Comparison of ENCODE assay signal across 15 cellular contexts in the genomic region with DNA sequence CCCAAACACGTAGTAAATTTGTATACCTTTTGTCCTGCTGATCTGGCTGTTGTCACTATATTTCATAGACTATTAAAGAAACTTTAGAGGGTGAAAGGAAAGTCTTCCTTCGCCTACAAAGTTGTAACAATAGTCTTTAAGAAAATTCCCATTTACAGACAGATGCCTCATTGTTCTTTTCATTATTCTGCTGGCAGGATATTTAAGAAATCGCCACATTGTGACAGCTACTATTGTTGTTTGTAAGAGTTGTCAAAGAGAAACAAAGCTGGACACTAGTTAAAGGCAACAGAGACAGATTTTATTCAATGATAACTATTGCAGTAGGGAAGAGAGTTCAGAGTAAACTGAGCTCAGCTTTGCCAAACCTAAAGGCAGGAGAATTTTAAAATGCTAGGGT.
A peak's percentile ranks its signal among the peaks of the same experiment; 100 is the strongest.
DNase-seq lines count a peak whose midpoint lies in the region; ATAC-seq and TF ChIP-seq lines count a peak whose summit lies in the region.
"Had no signal": no experiment of that assay in that cellular context is flagged by ENCODE, and none has a peak within 500 bp of the region (broad histone marks: within the 10 kb centered on the region; RNA-seq: fewer than 3 reads in every experiment).

No MANE protein-coding gene starts in this region.

- no peak overlapping the region for H3K27ac Mint-ChIP-seq in endodermal cell
- H3K27ac Mint-ChIP-seq: B cell; CD8-positive, alpha-beta T cell had no signal

- 25 to 62% methylated on average over 1 to 3 of the region's 3 CpGs for WGBS in endodermal cell (ENCODE audit: insufficient coverage in 1 of 2, insufficient read length in 1 of 2), 2 experiments

- no peak overlapping the region for H3K4me3 Mint-ChIP-seq in endodermal cell
- H3K4me3 Mint-ChIP-seq: B cell; CD8-positive, alpha-beta T cell had no signal

- H3K27me3 ChIP-seq in HUES48 (ENCODE audit: control insufficient read depth, insufficient read depth, low read length) (peaks cover 32% of the 10 kb centered on the region), endodermal cell (ENCODE audit: control insufficient read depth, insufficient read depth, low read length, poor library complexity, severe bottlenecking) (no peaks in the 10 kb centered on the region)
- H3K27me3 ChIP-seq: BLaER1 treated with 17β-estradiol and CSF1 and Interleukin-3, amounts not matched to agents 10 nM and 100 nM had no signal

- H3K4me3 ChIP-seq in HUES48 (ENCODE audit: low read depth, low read length) (no peak overlapping the region; the same call in 1 of the 2 replicates), endodermal cell (ENCODE audit: low read length) (no peak overlapping the region), foreskin fibroblast (ENCODE audit: low read depth in 1 of 2, low read length in 2 of 2) (no peak overlapping the region)
- H3K4me3 ChIP-seq: BLaER1 treated with 17β-estradiol and CSF1 and Interleukin-3, amounts not matched to agents 10 nM and 100 nM; GM12878; GM23248 had no signal

- DNase-seq in endodermal cell: no peak
- DNase-seq in medulla oblongata (ENCODE audit: extremely low spot score): peak; percentile 60
- DNase-seq in putamen (ENCODE audit: low spot score): peak; percentile 11
- no peak for DNase-seq in MV-4-11 (lab: John Stamatoyannopoulos, UW)
- DNase-seq in foreskin fibroblast: no peak
- DNase-seq: Calu3; CD8-positive, alpha-beta T cell; DND-41; EL; GM23248 had no signal

- peaks cover 28% of the 10 kb centered on the region for H3K4me1 ChIP-seq in HUES48 (ENCODE audit: control insufficient read depth, insufficient read depth, low read length)
- no peaks in the 10 kb centered on the region for H3K4me1 ChIP-seq in endodermal cell (ENCODE audit: control insufficient read depth, insufficient read depth, low read length)
- H3K4me1 ChIP-seq: BLaER1 treated with 17β-estradiol and CSF1 and Interleukin-3, amounts not matched to agents 10 nM and 100 nM had no signal

- ATAC-seq in HG03565 (IDR thresholded peaks at IDR 0.05; ENCODE audit: unreplicated experiment): no peak
- ATAC-seq: CD8-positive, alpha-beta T cell; GM12878 had no signal

- H3K36me3 Mint-ChIP-seq in endodermal cell (ENCODE audit: low read depth): no peaks in the 10 kb centered on the region
- H3K36me3 Mint-ChIP-seq: CD8-positive, alpha-beta T cell had no signal

- peak overlapping the region; percentile 38 for H3K27ac ChIP-seq in HUES48 (ENCODE audit: low read depth, low read length)
- peak overlapping the region; percentile 74 for H3K27ac ChIP-seq in endodermal cell (ENCODE audit: low read depth, low read length)
- H3K27ac ChIP-seq: BLaER1 treated with 17β-estradiol and CSF1 and Interleukin-3, amounts not matched to agents 10 nM and 100 nM; GM23248 had no signal

- H3K9me3 ChIP-seq in HUES48 (ENCODE audit: control insufficient read depth, insufficient read depth, low read length): peaks cover 4% of the 10 kb centered on the region; the same call in 1 of the 2 replicates
- peaks cover 21% of the 10 kb centered on the region for H3K9me3 ChIP-seq in endodermal cell (ENCODE audit: control insufficient read depth, low read length)

- no peak for TF ChIP-seq CTCF in endodermal cell (conservative IDR thresholded peaks at IDR 0.05)
- TF ChIP-seq CTCF in foreskin fibroblast (IDR thresholded peaks at IDR 0.05; ENCODE audit: low read depth, low read length): no peak

- peaks cover 4% of the 10 kb centered on the region for H3K4me1 Mint-ChIP-seq in endodermal cell
- H3K4me1 Mint-ChIP-seq: B cell had no signal

- H3K9ac ChIP-seq in HUES48 (ENCODE audit: low read depth, low read length) (no peak overlapping the region), endodermal cell (ENCODE audit: extremely low read depth, low read length, poor library complexity, severe bottlenecking) (no peak overlapping the region)
- H3K9ac ChIP-seq: BLaER1 treated with 17β-estradiol and CSF1 and Interleukin-3, amounts not matched to agents 10 nM and 100 nM; GM23248 had no signal

- peaks cover 33% of the 10 kb centered on the region for H3K27me3 Mint-ChIP-seq in endodermal cell (ENCODE audit: insufficient read depth)
- H3K27me3 Mint-ChIP-seq: B cell had no signal

- peaks cover 16% of the 10 kb centered on the region for H3K9me3 Mint-ChIP-seq in endodermal cell

- H3K36me3 ChIP-seq in HUES48 (ENCODE audit: control insufficient read depth, insufficient read depth, low read length) (no peaks in the 10 kb centered on the region), endodermal cell (ENCODE audit: control insufficient read depth, insufficient read depth, low read length) (no peaks in the 10 kb centered on the region)
- H3K36me3 ChIP-seq: BLaER1 treated with 17β-estradiol and CSF1 and Interleukin-3, amounts not matched to agents 10 nM and 100 nM had no signal

Comparison
In these comparisons a context has a peak if more than half of its experiments do, and no peak if none do; other contexts are left out.
1. DNase-seq: peak in medulla oblongata (single experiment) and putamen (single experiment); none in endodermal cell (single experiment), MV-4-11 (single experiment) and foreskin fibroblast (0 of 2).